In genomic region chr5:146206257-146206656, GRCh38 we compare ENCODE assay signal across 15 cellular contexts. TPM values are rescaled to one million over a fixed set of nuclear protein-coding genes. Genes with fewer than 3 reads are reported as not detected.
DNase-seq lines count a peak whose midpoint lies in the region; ATAC-seq and TF ChIP-seq lines count a peak whose summit lies in the region.
"Had no signal": no experiment of that assay in that cellular context is flagged by ENCODE, and none has a peak within 500 bp of the region (broad histone marks: within the 10 kb centered on the region; RNA-seq: fewer than 3 reads in every experiment).

No MANE protein-coding gene starts in this region.

- no peaks in the 10 kb centered on the region for H3K9me3 Mint-ChIP-seq in stimulated activated naive CD8-positive, alpha-beta T cell treated with anti-CD3 and anti-CD28 coated beads, Interleukin-15, Interleukin-2, amounts not matched to agents 100 ng/mL and 50 ng/mL, for 24 hours
- H3K9me3 Mint-ChIP-seq in brain: peaks cover 0 to 3% (median 0%) of the 10 kb centered on the region in 5 experiments

- H3K27me3 Mint-ChIP-seq in stimulated activated naive CD8-positive, alpha-beta T cell treated with anti-CD3 and anti-CD28 coated beads, Interleukin-15, Interleukin-2, amounts not matched to agents 100 ng/mL and 50 ng/mL, for 24 hours: no peaks in the 10 kb centered on the region
- no peaks in the 10 kb centered on the region for H3K27me3 Mint-ChIP-seq in brain

- no peak for TF ChIP-seq POLR2A in esophagus squamous epithelium (IDR thresholded peaks at IDR 0.05)

- no peak for DNase-seq in stimulated activated naive CD8-positive, alpha-beta T cell treated with anti-CD3 and anti-CD28 coated beads, Interleukin-15, Interleukin-2, amounts not matched to agents 100 U/mL and 50 U/mL, for 24 hours
- DNase-seq in SK-N-MC (ENCODE audit: low read depth, low spot score): no peak
- no peak for DNase-seq in SKM-1 (lab: John Stamatoyannopoulos, UW; ENCODE audit: unreplicated experiment)
- DNase-seq in esophagus squamous epithelium (lab: John Stamatoyannopoulos, UW): no peak
- DNase-seq in NCI-H1417 (lab: John Stamatoyannopoulos, UW): no peak
- DNase-seq in retina: no peak
- DNase-seq: AML-193; DMS79; effector memory CD4-positive, alpha-beta T cell; NCI-H1105 treated with DMSO at 0.1 percent for 48 hours; psoas muscle; SJCRH30; stimulated activated CD4-positive, alpha-beta T cell treated with anti-CD3 and anti-CD28 coated beads, Interleukin-12 subunit alpha, Interleukin-12 subunit beta, amount 100 ng/mL, for 4 hours had no signal

- intact Hi-C loops in esophagus squamous epithelium (cut with DNase I): no loop called here

- ATAC-seq in stimulated activated naive CD8-positive, alpha-beta T cell treated with anti-CD3 and anti-CD28 coated beads, Interleukin-15, Interleukin-2, amounts not matched to agents 100 U/mL and 50 U/mL, for 24 hours: no peak
- ATAC-seq: psoas muscle had no signal

- no peaks in the 10 kb centered on the region for H3K27me3 ChIP-seq in esophagus squamous epithelium
- H3K27me3 ChIP-seq: SJCRH30 had no signal

- no peak overlapping the region for H3K4me3 Mint-ChIP-seq in stimulated activated naive CD8-positive, alpha-beta T cell treated with anti-CD3 and anti-CD28 coated beads, Interleukin-15, Interleukin-2, amounts not matched to agents 100 ng/mL and 50 ng/mL, for 24 hours
- peak overlapping the region; percentile 28 to 81 (median 68) for H3K4me3 Mint-ChIP-seq in brain

- H3K36me3 ChIP-seq in SK-N-MC (ENCODE audit: insufficient read depth, low read length): peaks cover 7% of the 10 kb centered on the region
- H3K36me3 ChIP-seq in esophagus squamous epithelium: no peaks in the 10 kb centered on the region
- H3K36me3 ChIP-seq: SJCRH30 had no signal

- no peak for TF ChIP-seq CTCF in brain (conservative IDR thresholded peaks at IDR 0.05)
- no peak for TF ChIP-seq CTCF in esophagus squamous epithelium (IDR thresholded peaks at IDR 0.05)

- no peaks in the 10 kb centered on the region for H3K9me3 ChIP-seq in SK-N-MC (ENCODE audit: low read depth, low read length)
- no peaks in the 10 kb centered on the region for H3K9me3 ChIP-seq in esophagus squamous epithelium
- H3K9me3 ChIP-seq: psoas muscle, SJCRH30 had no signal

- H3K36me3 Mint-ChIP-seq in stimulated activated naive CD8-positive, alpha-beta T cell treated with anti-CD3 and anti-CD28 coated beads, Interleukin-15, Interleukin-2, amounts not matched to agents 100 ng/mL and 50 ng/mL, for 24 hours (ENCODE audit: low read depth): no peaks in the 10 kb centered on the region
- peaks cover 14% of the 10 kb centered on the region for H3K36me3 Mint-ChIP-seq in brain

- 50 to 67% methylated on average over 2 of the region's 2 CpGs for WGBS in esophagus squamous epithelium, 2 donors

- peaks cover 21 to 75% (median 31%) of the 10 kb centered on the region in 3 donors for H3K4me1 ChIP-seq in esophagus squamous epithelium

- peak overlapping the region; percentile 0 for H3K9ac ChIP-seq in SK-N-MC (ENCODE audit: insufficient read length)

- H3K27ac Mint-ChIP-seq in stimulated activated naive CD8-positive, alpha-beta T cell treated with anti-CD3 and anti-CD28 coated beads, Interleukin-15, Interleukin-2, amounts not matched to agents 100 ng/mL and 50 ng/mL, for 24 hours: peak overlapping the region; percentile 38
- peak overlapping the region in 1 of 5 experiments; percentile 19 for H3K27ac Mint-ChIP-seq in brain

- H3K4me1 Mint-ChIP-seq in stimulated activated naive CD8-positive, alpha-beta T cell treated with anti-CD3 and anti-CD28 coated beads, Interleukin-15, Interleukin-2, amounts not matched to agents 100 ng/mL and 50 ng/mL, for 24 hours (ENCODE audit: low read depth): peaks cover 27% of the 10 kb centered on the region
- H3K4me1 Mint-ChIP-seq in brain: peaks cover 34% of the 10 kb centered on the region

- no peak overlapping the region for H3K4me3 ChIP-seq in SK-N-MC
- no peak overlapping the region for H3K4me3 ChIP-seq in esophagus squamous epithelium
- H3K4me3 ChIP-seq: SJCRH30 had no signal

- H3K27ac ChIP-seq in SK-N-MC (no peak overlapping the region), esophagus squamous epithelium (no peak overlapping the region)
- H3K27ac ChIP-seq: psoas muscle, SJCRH30 had no signal

RNA-seq across cellular contexts. Expression of gene RBM27, which starts 2.9 kb away (rescaled TPM):
- polyA plus RNA-seq in brain (ENCODE audit: insufficient read depth, low read depth, low replicate concordance): 5.4 TPM
- 10 to 100 TPM in 3 of 4 donors, 1 to 10 TPM in 1; 8.5 to 23.1 (median 13.9) TPM for total RNA-seq in esophagus squamous epithelium

RNA-seq across cellular contexts. Expression of gene LARS1, which starts 23.8 kb away (rescaled TPM):
- polyA plus RNA-seq in brain (ENCODE audit: insufficient read depth, low read depth, low replicate concordance): 52.3 TPM
- 10 to 100 TPM; 31.8 to 69.2 (median 57.6) TPM for total RNA-seq in esophagus squamous epithelium
